Comparison of ENCODE assay signal across 8 cellular contexts in genomic region chr12:81670759-81671158, GRCh38.
"Had no signal": no experiment of that assay in that cellular context is flagged by ENCODE, and none has a peak within 500 bp of the region (broad histone marks: within the 10 kb centered on the region; RNA-seq: fewer than 3 reads in every experiment).

No MANE protein-coding gene starts in this region.

- FAIRE-seq: G401.6, GM12878, GM12891, GM12892, GM18507, GM19239 had no signal

- DNase-seq: GDM1, GF-D8 had no signal

- H3K4me3 ChIP-seq: GM12878 had no signal

- ATAC-seq: GM12878 had no signal
